Comparison of ENCODE assay signal across 25 cellular contexts in the genomic region with DNA sequence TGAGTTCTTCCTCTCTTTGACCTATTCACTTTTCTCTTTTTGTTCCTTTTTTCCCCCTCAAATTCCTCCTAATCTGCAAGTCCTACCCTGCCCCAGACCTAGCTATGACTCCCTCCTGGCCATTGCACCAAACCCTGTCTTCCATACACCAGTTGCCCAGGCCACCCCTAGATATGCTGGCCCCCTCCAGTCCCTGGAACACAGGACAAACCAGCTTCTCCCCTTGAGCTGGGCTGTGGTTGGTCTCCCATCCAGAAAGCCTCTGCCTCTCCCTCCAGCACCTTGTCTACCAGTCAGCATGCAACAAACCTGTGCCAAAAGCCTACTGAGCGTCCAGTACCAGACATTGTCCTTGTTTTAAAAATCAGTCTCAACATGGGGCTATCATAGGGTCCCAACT. TPM values are rescaled to one million over a fixed set of nuclear protein-coding genes. Genes with fewer than 3 reads are reported as not detected.
DNase-seq lines count a peak whose midpoint lies in the region; ATAC-seq, FAIRE-seq and TF ChIP-seq lines count a peak whose summit lies in the region.
"Had no signal": no experiment of that assay in that cellular context is flagged by ENCODE, and none has a peak within 500 bp of the region (broad histone marks: within the 10 kb centered on the region; RNA-seq: fewer than 3 reads in every experiment).

No MANE protein-coding gene starts in this region.

- peaks cover 5% of the 10 kb centered on the region for H3K4me1 Mint-ChIP-seq in activated naive CD8-positive, alpha-beta T cell treated with anti-CD3 and anti-CD28 coated beads, Interleukin-2, amount 50 U/mL, for 24 hours

- H4K5ac ChIP-seq in H1 (ENCODE audit: insufficient read length, low read depth, low read length) = no peak overlapping the region

- TF ChIP-seq POLR2A in Peyer's patch (IDR thresholded peaks at IDR 0.05) = no peak
- TF ChIP-seq POLR2A in H1 (IDR thresholded peaks at IDR 0.05; ENCODE audit: control extremely low read depth in 1 of 2, low read depth in 2 of 2, low read length in 2 of 2) = no peak
- no peak for TF ChIP-seq POLR2A in GM12892 (IDR thresholded peaks at IDR 0.05; ENCODE audit: low read depth, low read length)

- no peak for TF ChIP-seq CTCF in Peyer's patch (IDR thresholded peaks at IDR 0.05)
- no peak for TF ChIP-seq CTCF in H1 (IDR thresholded peaks at IDR 0.05; ENCODE audit: control extremely low read depth in 1 of 3, insufficient read depth in 1 of 3, low read depth in 1 of 3, low read length in 3 of 3)

- H3K23me2 ChIP-seq in H1 (ENCODE audit: low read depth, low read length) = peaks cover 4% of the 10 kb centered on the region; the same call in 1 of the 2 replicates

- H3K27ac ChIP-seq in Peyer's patch = no peak overlapping the region
- H3K27ac ChIP-seq in H1 (ENCODE audit: low read depth, low read length) = no peak overlapping the region
- H3K27ac ChIP-seq: A549; BLaER1 treated with 17β-estradiol and CSF1 and Interleukin-3, amounts not matched to agents 10 nM and 100 nM; HL-60; KMS-11; RWPE1 had no signal

- H2AK5ac ChIP-seq in H1 (ENCODE audit: low read depth, low read length) = no peak overlapping the region

- H3K4me3 Mint-ChIP-seq in activated naive CD8-positive, alpha-beta T cell treated with anti-CD3 and anti-CD28 coated beads, Interleukin-2, amount 50 U/mL, for 24 hours = no peak overlapping the region
- H3K4me3 Mint-ChIP-seq: CD4-positive, alpha-beta T cell had no signal

- TF ChIP-seq RAD21 in H1 (IDR thresholded peaks at IDR 0.05 in 1 of 2, conservative IDR thresholded peaks at IDR 0.05 in 1 of 2; ENCODE audit: low read depth in 2 of 2, low read length in 2 of 2) = no peak

- DNase-seq in Peyer's patch = peak in 2 of 3 donors; percentile 3 to 11
- peak; percentile 3 for DNase-seq in activated CD8-positive, alpha-beta memory T cell treated with anti-CD3 and anti-CD28 coated beads, Interleukin-2, amount 50 U/mL, for 48 hours
- peak in 1 of 2 experiments; percentile 19 for DNase-seq in H1 (ENCODE audit: low read depth in 1 of 2, low spot score in 2 of 2)
- DNase-seq in stimulated activated CD8-positive, alpha-beta memory T cell treated with anti-CD3 and anti-CD28 coated beads, Interleukin-4, amount 100 ng/mL, for 48 hours = peak; percentile 2
- DNase-seq in activated T-cell treated with anti-CD3 and anti-CD28 coated beads for 4 hours = no peak
- DNase-seq in GM12892 (ENCODE audit: insufficient read length) = no peak
- DNase-seq in activated naive CD8-positive, alpha-beta T cell treated with anti-CD3 and anti-CD28 coated beads, Interleukin-2, amount 50 U/mL, for 24 hours = no peak
- DNase-seq: AML-193; CD4-positive, alpha-beta T cell; GOT3; NCI-H1048; NCI-H1417; NCI-H1694; NCI-H2029 treated with DMSO at 0.1 percent for 48 hours; NCI-H2227 treated with DMSO at 0.1 percent for 48 hours; NCI-H69; SHP77 had no signal

- no peak overlapping the region for H2BK12ac ChIP-seq in H1 (ENCODE audit: low read depth, low read length)

- H3K56ac ChIP-seq in H1 (replicated peaks; ENCODE audit: insufficient read length, low read depth, low read length) = no peak overlapping the region

- peaks cover 0 to 11% of the 10 kb centered on the region in 2 donors for H3K27me3 ChIP-seq in Peyer's patch
- H3K27me3 ChIP-seq in H1 (replicated peaks in 1 of 4; ENCODE audit: control insufficient read depth in 3 of 4, extremely low read depth in 1 of 4, insufficient read depth in 3 of 4, low read length in 3 of 4) = peaks cover 20 to 35% (median 33%) of the 10 kb centered on the region in 4 experiments

- no peak overlapping the region for H3K27ac Mint-ChIP-seq in activated naive CD8-positive, alpha-beta T cell treated with anti-CD3 and anti-CD28 coated beads, Interleukin-2, amount 50 U/mL, for 24 hours
- H3K27ac Mint-ChIP-seq: CD4-positive, alpha-beta T cell; IgD-negative memory B cell had no signal

- no peak overlapping the region for H2BK5ac ChIP-seq in H1 (ENCODE audit: low read depth, low read length)

- no peak overlapping the region for H4K8ac ChIP-seq in H1 (ENCODE audit: extremely low read depth, insufficient read depth, low read length)

- H3K18ac ChIP-seq in H1 (ENCODE audit: extremely low read depth, low read length) = peak overlapping the region; percentile 32; the same call in 1 of the 2 replicates

- POLR2A ChIA-PET in H1 (lab: Charles Lee; ENCODE audit: partially characterized antibody) = no interaction called here

- no peak overlapping the region for H3K9ac ChIP-seq in H1 (replicated peaks in 1 of 4; ENCODE audit: extremely low read depth in 1 of 4, low read depth in 3 of 4, low read length in 3 of 4)
- H3K9ac ChIP-seq: BLaER1 treated with 17β-estradiol and CSF1 and Interleukin-3, amounts not matched to agents 10 nM and 100 nM; KMS-11 had no signal

- H3K14ac ChIP-seq in H1 (ENCODE audit: insufficient read length) = no peak overlapping the region

- no peak overlapping the region for H3K4ac ChIP-seq in H1 (replicated peaks; ENCODE audit: insufficient read length, low read depth, low read length)

- WGBS in H1 (ENCODE audit: extremely low coverage in 1 of 2, insufficient coverage in 1 of 2, insufficient read length in 1 of 2, insufficient replicate concordance in 2 of 2, low coverage in 1 of 2, low lambda C conversion rate in 2 of 2, missing lambda C conversion rate in 1 of 2), 2 experiments = 94% methylated on average over 1 of the region's 1 CpG; no CpG with 5 or more reads in 1 of the 2 experiments

- H3K9me3 Mint-ChIP-seq in activated naive CD8-positive, alpha-beta T cell treated with anti-CD3 and anti-CD28 coated beads, Interleukin-2, amount 50 U/mL, for 24 hours = no peaks in the 10 kb centered on the region
- H3K9me3 Mint-ChIP-seq: CD4-positive, alpha-beta T cell; IgD-negative memory B cell had no signal

- H3K36me3 ChIP-seq in Peyer's patch (no peaks in the 10 kb centered on the region), H1 (ENCODE audit: control insufficient read depth in 2 of 4, insufficient read depth in 4 of 4, low read length in 3 of 4) (no peaks in the 10 kb centered on the region)
- H3K36me3 ChIP-seq: BLaER1 treated with 17β-estradiol and CSF1 and Interleukin-3, amounts not matched to agents 10 nM and 100 nM had no signal

- no peak overlapping the region for H2BK20ac ChIP-seq in H1 (ENCODE audit: low read length)

- H3K4me1 ChIP-seq in Peyer's patch (peaks cover 0 to 15% (median 4%) of the 10 kb centered on the region in 4 donors), H1 (replicated peaks in 1 of 4; ENCODE audit: control insufficient read depth in 3 of 4, insufficient read depth in 4 of 4, low read length in 3 of 4) (peaks cover 1 to 15% (median 7%) of the 10 kb centered on the region in 4 experiments)

- no peaks in the 10 kb centered on the region for H3K9me3 ChIP-seq in Peyer's patch
- no peaks in the 10 kb centered on the region for H3K9me3 ChIP-seq in H1 (ENCODE audit: insufficient read depth in 2 of 2, low read depth in 1 of 2, low read length in 1 of 2)
- H3K9me3 ChIP-seq: A549; BLaER1 treated with 17β-estradiol and CSF1 and Interleukin-3, amounts not matched to agents 10 nM and 100 nM had no signal

- H3K4me2 ChIP-seq in H1 (ENCODE audit: insufficient read depth in 1 of 2, low read depth in 2 of 2, low read length in 2 of 2) = no peak overlapping the region
- H3K4me2 ChIP-seq: A549; BLaER1 treated with 17β-estradiol and CSF1 and Interleukin-3, amounts not matched to agents 10 nM and 100 nM; KMS-11 had no signal

- no peak overlapping the region for H2BK15ac ChIP-seq in H1 (ENCODE audit: low read length)

- H2AFZ ChIP-seq in H1 (ENCODE audit: low read length) = no peak overlapping the region

- FAIRE-seq in H1 (lab: Jason Lieb, UNC) = no peak
- no peak for FAIRE-seq in GM12892 (lab: Jason Lieb, UNC)
- FAIRE-seq: A549, GM18507 had no signal

- H3K27me3 Mint-ChIP-seq in activated naive CD8-positive, alpha-beta T cell treated with anti-CD3 and anti-CD28 coated beads, Interleukin-2, amount 50 U/mL, for 24 hours = peaks cover 28% of the 10 kb centered on the region

- H3K79me1 ChIP-seq in H1 (ENCODE audit: low read depth, low read length) = no peaks in the 10 kb centered on the region

- H3K36me3 Mint-ChIP-seq in activated naive CD8-positive, alpha-beta T cell treated with anti-CD3 and anti-CD28 coated beads, Interleukin-2, amount 50 U/mL, for 24 hours (ENCODE audit: low read depth) = no peaks in the 10 kb centered on the region
- H3K36me3 Mint-ChIP-seq: IgD-negative memory B cell had no signal

- H3K4me3 ChIP-seq in Peyer's patch = no peak overlapping the region
- H3K4me3 ChIP-seq in H1 (ENCODE audit: extremely low read depth in 1 of 4, insufficient read depth in 2 of 4, low read depth in 3 of 4, low read length in 4 of 4) = no peak overlapping the region
- H3K4me3 ChIP-seq: A549; BLaER1 treated with 17β-estradiol and CSF1 and Interleukin-3, amounts not matched to agents 10 nM and 100 nM had no signal

- no peak overlapping the region for H2BK120ac ChIP-seq in H1 (replicated peaks; ENCODE audit: low read depth, low read length)

- H4K91ac ChIP-seq in H1 (replicated peaks; ENCODE audit: insufficient read length, low read length) = no peak overlapping the region

- H3K79me2 ChIP-seq in H1 (ENCODE audit: control insufficient read depth in 1 of 2, insufficient read depth in 2 of 2, low read length in 2 of 2) = no peaks in the 10 kb centered on the region

- no peak for ATAC-seq in GM19397 (IDR thresholded peaks at IDR 0.05; ENCODE audit: unreplicated experiment)
- no peak for ATAC-seq in activated naive CD8-positive, alpha-beta T cell treated with anti-CD3 and anti-CD28 coated beads, Interleukin-2, amount 50 U/mL, for 24 hours
- ATAC-seq: A549 had no signal

- no peak overlapping the region for H3K23ac ChIP-seq in H1 (ENCODE audit: insufficient read length)

- no peaks in the 10 kb centered on the region for H4K20me1 ChIP-seq in H1 (replicated peaks in 1 of 2; ENCODE audit: control insufficient read depth in 1 of 2, insufficient read depth in 2 of 2, low read length in 2 of 2)

- CTCF ChIA-PET in H1 (lab: Charles Lee; ENCODE audit: partially characterized antibody) = interaction anchor here (0.6 to 4.8 kb wide), 8 partner anchors 16 to 175 kb away, joined by 3 to 27 read pairs (median 5); no protein-coding TSS in a partner anchor

- TF ChIP-seq EP300 in H1 (IDR thresholded peaks at IDR 0.05; ENCODE audit: borderline replicate concordance in 1 of 2, low read depth in 2 of 2, low read length in 2 of 2) = no peak

TF ChIP-seq in H1, 55 proteins besides CTCF, POLR2A, EP300 and RAD21 (continues in another document):
- TF ChIP-seq POLR2AphosphoS5 (IDR thresholded peaks at IDR 0.05; ENCODE audit: low read depth, low read length) (no peak), TEAD4 (IDR thresholded peaks at IDR 0.05; ENCODE audit: low read depth, low read length) (no peak)

RNA-seq across cellular contexts. Expression of a gene that starts 59.4 kb away (rescaled TPM):
- 10 to 100 TPM; 16.6 to 66.8 (median 23.7) TPM for total RNA-seq in Peyer's patch
- total RNA-seq in H1 (2021; fragmentation: NEBNext Ultra II Directional; extraction: Animal tissue kit (Norgen Biotek cat#: 25700)) = 23.3 and 26.3 TPM in 2 replicates
- polyA plus RNA-seq in H1 (2011; rRNA removed) = 2.5 and 2.9 TPM in 2 replicates
- polyA plus RNA-seq in H1 (2011; cell fraction: cytosol; rRNA removed) = 4.0 TPM
- polyA plus RNA-seq in H1 (2011; cell fraction: nucleus; rRNA removed) = 4.1 TPM
- polyA plus RNA-seq in H1 (2012, experiment 1 of 2) = 4.2 to 7.4 TPM (median 5.9 TPM) in 4 replicates
- 1.6 TPM for polyA plus RNA-seq in H1 (2012, experiment 2 of 2)
- 9.6 TPM for polyA plus RNA-seq in H1 (2013, experiment 1 of 2)
- polyA plus RNA-seq in H1 (2013, experiment 2 of 2) = 8.7 TPM
- polyA minus RNA-seq in H1 (2011; rRNA and poly(A)+ RNA removed) = 11.5 and 11.6 TPM in 2 replicates
- 6.1 TPM for polyA minus RNA-seq in H1 (2011; cell fraction: cytosol; rRNA and poly(A)+ RNA removed)
- 13.7 TPM for polyA minus RNA-seq in H1 (2011; cell fraction: nucleus; rRNA and poly(A)+ RNA removed)
- 18.7 TPM for polyA plus RNA-seq in GM12892 (2012; ENCODE audit: missing spikeins)

Comparison
In these comparisons a context has a peak if more than half of its experiments do, and no peak if none do; other contexts are left out.
1. DNase-seq: peak in Peyer's patch (2 of 3), activated CD8-positive, alpha-beta memory T cell treated with anti-CD3 and anti-CD28 coated beads, Interleukin-2, amount 50 U/mL, for 48 hours (single experiment) and stimulated activated CD8-positive, alpha-beta memory T cell treated with anti-CD3 and anti-CD28 coated beads, Interleukin-4, amount 100 ng/mL, for 48 hours (single experiment); none in activated T-cell treated with anti-CD3 and anti-CD28 coated beads for 4 hours (single experiment), GM12892 (single experiment) and activated naive CD8-positive, alpha-beta T cell treated with anti-CD3 and anti-CD28 coated beads, Interleukin-2, amount 50 U/mL, for 24 hours (single experiment).